10 cellular contexts compared by ENCODE assay signal in the genomic region with DNA sequence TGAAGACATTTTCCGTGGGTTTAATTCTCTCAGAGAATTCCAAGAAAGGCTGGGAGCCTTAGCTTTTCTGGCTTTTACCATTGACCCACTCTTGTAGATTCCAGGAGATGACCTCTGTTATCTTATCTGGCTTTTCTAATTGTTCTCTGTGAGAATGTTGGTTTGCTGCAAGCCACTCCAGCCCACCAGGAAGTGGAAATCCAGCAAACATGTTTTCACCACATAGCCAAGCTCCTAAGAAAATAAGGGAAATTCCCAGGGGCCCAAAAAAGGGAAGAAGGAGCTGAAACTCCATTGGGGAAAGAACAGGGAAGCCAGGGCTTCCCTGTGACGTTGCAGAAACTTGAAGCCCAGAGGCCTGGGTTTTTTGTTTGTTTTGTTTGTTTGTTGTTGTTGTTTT. TPM values are rescaled to one million over a fixed set of nuclear protein-coding genes. Genes with fewer than 3 reads are reported as not detected.
DNase-seq lines count a peak whose midpoint lies in the region; ATAC-seq and TF ChIP-seq lines count a peak whose summit lies in the region.
"Had no signal": no experiment of that assay in that cellular context is flagged by ENCODE, and none has a peak within 500 bp of the region (broad histone marks: within the 10 kb centered on the region; RNA-seq: fewer than 3 reads in every experiment).

No MANE protein-coding gene starts in this region.

- H3K4me3 Mint-ChIP-seq in endothelial cell (ENCODE audit: unreplicated experiment) = no peak overlapping the region
- no peak overlapping the region for H3K4me3 Mint-ChIP-seq in activated CD8-positive, alpha-beta T cell treated with anti-CD3 and anti-CD28 coated beads for 36 hours

- DNase-seq in heart left ventricle (peak in 1 of 5 donors; percentile 20), right atrium auricular region (ENCODE audit: low spot score) (no peak), endothelial cell (ENCODE audit: low spot score) (peak; percentile 48), lung microvascular endothelial cell (ENCODE audit: low read depth in 2 of 2) (peak; percentile 73 to 84)
- no peak for DNase-seq in activated CD8-positive, alpha-beta T cell treated with anti-CD3 and anti-CD28 coated beads for 36 hours
- no peak for DNase-seq in activated CD4-positive, alpha-beta T cell treated with anti-CD3 and anti-CD28 coated beads, Interleukin-2, amount 50 U/mL, for 1 hour
- DNase-seq: stimulated activated CD4-positive, alpha-beta T cell treated with anti-CD3 and anti-CD28 coated beads, Interleukin-2, amount 100 ng/mL, for 48 hours had no signal

- peaks cover 0 to 46% (median 25%) of the 10 kb centered on the region in 12 donors for H3K4me1 ChIP-seq in heart left ventricle
- peaks cover 0 to 25% of the 10 kb centered on the region in 2 donors for H3K4me1 ChIP-seq in right atrium auricular region

- H3K27me3 ChIP-seq in heart left ventricle (no peaks in the 10 kb centered on the region), right atrium auricular region (no peaks in the 10 kb centered on the region)

- H3K36me3 ChIP-seq in heart left ventricle (peaks cover 0 to 29% (median 25%) of the 10 kb centered on the region in 9 donors), right atrium auricular region (peaks cover 26% of the 10 kb centered on the region)

- peaks cover 42% of the 10 kb centered on the region for H3K4me1 Mint-ChIP-seq in endothelial cell (ENCODE audit: unreplicated experiment)
- H3K4me1 Mint-ChIP-seq in activated CD8-positive, alpha-beta T cell treated with anti-CD3 and anti-CD28 coated beads for 36 hours (ENCODE audit: low read depth) = peaks cover 27% of the 10 kb centered on the region

- no peak for TF ChIP-seq POLR2A in heart left ventricle (IDR thresholded peaks at IDR 0.05)

- ATAC-seq in heart left ventricle = peak in 1 of 4 donors; percentile 51
- ATAC-seq in GM19328 (IDR thresholded peaks at IDR 0.05; ENCODE audit: unreplicated experiment) = no peak
- ATAC-seq in HG03354 (IDR thresholded peaks at IDR 0.05; ENCODE audit: poor library complexity, severe bottlenecking, unreplicated experiment) = no peak
- ATAC-seq in activated CD8-positive, alpha-beta T cell treated with anti-CD3 and anti-CD28 coated beads for 36 hours = no peak

- no peaks in the 10 kb centered on the region for H3K9me3 Mint-ChIP-seq in endothelial cell (ENCODE audit: unreplicated experiment)
- H3K9me3 Mint-ChIP-seq in activated CD8-positive, alpha-beta T cell treated with anti-CD3 and anti-CD28 coated beads for 36 hours = no peaks in the 10 kb centered on the region
- H3K9me3 Mint-ChIP-seq: IgD-negative memory B cell had no signal

- H3K27ac Mint-ChIP-seq in endothelial cell (ENCODE audit: unreplicated experiment) = peak overlapping the region; percentile 100
- no peak overlapping the region for H3K27ac Mint-ChIP-seq in activated CD8-positive, alpha-beta T cell treated with anti-CD3 and anti-CD28 coated beads for 36 hours

- H3K27me3 Mint-ChIP-seq in endothelial cell (ENCODE audit: unreplicated experiment) = peaks cover 3% of the 10 kb centered on the region
- H3K27me3 Mint-ChIP-seq in activated CD8-positive, alpha-beta T cell treated with anti-CD3 and anti-CD28 coated beads for 36 hours = no peaks in the 10 kb centered on the region
- H3K27me3 Mint-ChIP-seq: IgD-negative memory B cell had no signal

- H3K27ac ChIP-seq in heart left ventricle (peak overlapping the region in 9 of 12 donors; percentile 11 to 63 (median 34)), right atrium auricular region (no peak overlapping the region)

- H3K9me3 ChIP-seq in heart left ventricle = no peaks in the 10 kb centered on the region
- H3K9me3 ChIP-seq in right atrium auricular region = no peaks in the 10 kb centered on the region

- WGBS in heart left ventricle, 4 donors = 27 to 41% (median 32%) methylated on average over 2 of the region's 2 CpGs

- H3K4me3 ChIP-seq in heart left ventricle (no peak overlapping the region), right atrium auricular region (no peak overlapping the region)

- H3K36me3 Mint-ChIP-seq in endothelial cell (ENCODE audit: low read depth, unreplicated experiment) = peaks cover 12% of the 10 kb centered on the region
- peaks cover 18% of the 10 kb centered on the region for H3K36me3 Mint-ChIP-seq in activated CD8-positive, alpha-beta T cell treated with anti-CD3 and anti-CD28 coated beads for 36 hours (ENCODE audit: low read depth)

- intact Hi-C loops in heart left ventricle (cut with DNase I) = no loop called here
- intact Hi-C loops in activated CD8-positive, alpha-beta T cell treated with anti-CD3 and anti-CD28 coated beads for 36 hours (cut with micrococcal nuclease) = no loop called here

- TF ChIP-seq CTCF in heart left ventricle (IDR thresholded peaks at IDR 0.05) (no peak), right atrium auricular region (IDR thresholded peaks at IDR 0.05) (no peak), endothelial cell (IDR thresholded peaks at IDR 0.05; ENCODE audit: unreplicated experiment) (no peak)
- TF ChIP-seq CTCF in activated CD8-positive, alpha-beta T cell treated with anti-CD3 and anti-CD28 coated beads for 36 hours (IDR thresholded peaks at IDR 0.05) = no peak

- POLR2A ChIA-PET in activated CD8-positive, alpha-beta T cell treated with anti-CD3 and anti-CD28 coated beads for 36 hours (lab: Charles Lee) = no interaction called here

- CTCF ChIA-PET in activated CD8-positive, alpha-beta T cell treated with anti-CD3 and anti-CD28 coated beads for 36 hours (lab: Charles Lee) = no interaction called here

RNA-seq across cellular contexts. Expression of a gene that starts 19.7 kb away (rescaled TPM):
- total RNA-seq in heart left ventricle (10 to 100 TPM; 16.1 to 33.2 (median 21.3) TPM), right atrium auricular region (10 to 100 TPM; 16.2 to 16.9 TPM), endothelial cell (ENCODE audit: unreplicated experiment) (63.5 TPM), lung microvascular endothelial cell (19.2 and 20.4 TPM in 2 replicates)
- polyA plus RNA-seq in heart left ventricle = 10 to 100 TPM in 1 of 2 donors, 1 to 10 TPM in 1; 7.0 to 30.5 TPM
- 10 to 100 TPM; 18.2 to 19.0 TPM for total RNA-seq in activated CD8-positive, alpha-beta T cell treated with anti-CD3 and anti-CD28 coated beads for 36 hours

RNA-seq across cellular contexts. Expression of a gene that starts 30.4 kb away (rescaled TPM):
- 10 to 100 TPM; 16.6 to 47.3 (median 24.8) TPM for total RNA-seq in heart left ventricle
- 10 to 100 TPM in 1 of 2 donors, 1 to 10 TPM in 1; 6.9 to 13.4 TPM for polyA plus RNA-seq in heart left ventricle
- total RNA-seq in right atrium auricular region = 10 to 100 TPM; 18.0 to 24.1 TPM
- total RNA-seq in endothelial cell (ENCODE audit: unreplicated experiment) = 119 TPM
- total RNA-seq in lung microvascular endothelial cell = 30.3 and 51.2 TPM in 2 replicates
- 100 to 1,000 TPM; 266 to 268 TPM for total RNA-seq in activated CD8-positive, alpha-beta T cell treated with anti-CD3 and anti-CD28 coated beads for 36 hours

Comparison
In these comparisons a context has a peak if more than half of its experiments do, and no peak if none do; other contexts are left out.
1. H3K27ac ChIP-seq: peak in heart left ventricle (9 of 12); none in right atrium auricular region (0 of 2).
2. DNase-seq: peak in endothelial cell (single experiment) and lung microvascular endothelial cell (2 of 2); none in right atrium auricular region (single experiment), activated CD8-positive, alpha-beta T cell treated with anti-CD3 and anti-CD28 coated beads for 36 hours (single experiment) and activated CD4-positive, alpha-beta T cell treated with anti-CD3 and anti-CD28 coated beads, Interleukin-2, amount 50 U/mL, for 1 hour (single experiment).